ENCODE assay signal across 2 cellular contexts in the genomic region with DNA sequence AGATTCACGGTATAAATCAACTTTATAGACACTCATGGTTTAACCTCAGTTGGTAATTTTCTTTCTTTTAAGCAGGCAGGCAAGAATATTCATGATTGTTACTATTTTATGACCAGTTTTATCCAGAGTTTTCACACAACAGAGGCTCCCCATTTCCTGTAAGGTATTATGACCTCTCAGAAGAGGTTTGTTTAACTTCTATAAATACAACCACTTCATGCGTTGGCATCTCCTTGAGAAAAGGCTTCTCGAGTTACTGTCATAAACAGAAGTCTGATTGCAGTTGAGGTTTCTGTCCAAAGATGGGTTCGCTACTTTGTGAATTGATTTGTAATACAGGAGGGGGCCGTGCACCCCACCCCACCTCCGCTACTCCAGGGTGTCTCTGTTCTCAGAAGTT.
TF ChIP-seq lines count a peak whose summit lies in the region.

No MANE protein-coding gene starts in this region.

TF ChIP-seq in HEK293, 187 proteins besides CTCF, POLR2A, EP300 and RAD21:
- no peak for TF ChIP-seq ZNF48 (tag by site-specific recombination; IDR thresholded peaks at IDR 0.05)
- TF ChIP-seq BCL11B (tag by site-specific recombination; IDR thresholded peaks at IDR 0.05; ENCODE audit: low read depth): no peak
- TF ChIP-seq, protein P1, sequence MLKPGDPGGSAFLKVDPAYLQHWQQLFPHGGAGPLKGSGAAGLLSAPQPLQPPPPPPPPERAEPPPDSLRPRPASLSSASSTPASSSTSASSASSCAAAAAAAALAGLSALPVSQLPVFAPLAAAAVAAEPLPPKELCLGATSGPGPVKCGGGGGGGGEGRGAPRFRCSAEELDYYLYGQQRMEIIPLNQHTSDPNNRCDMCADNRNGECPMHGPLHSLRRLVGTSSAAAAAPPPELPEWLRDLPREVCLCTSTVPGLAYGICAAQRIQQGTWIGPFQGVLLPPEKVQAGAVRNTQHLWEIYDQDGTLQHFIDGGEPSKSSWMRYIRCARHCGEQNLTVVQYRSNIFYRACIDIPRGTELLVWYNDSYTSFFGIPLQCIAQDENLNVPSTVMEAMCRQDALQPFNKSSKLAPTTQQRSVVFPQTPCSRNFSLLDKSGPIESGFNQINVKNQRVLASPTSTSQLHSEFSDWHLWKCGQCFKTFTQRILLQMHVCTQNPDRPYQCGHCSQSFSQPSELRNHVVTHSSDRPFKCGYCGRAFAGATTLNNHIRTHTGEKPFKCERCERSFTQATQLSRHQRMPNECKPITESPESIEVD (tag by site-specific recombination; IDR thresholded peaks at IDR 0.05): peak; percentile 43; the same call in 1 of the 2 replicates
- no peak for TF ChIP-seq ZNF555 (tag by site-specific recombination; conservative IDR thresholded peaks at IDR 0.05)
- no peak for TF ChIP-seq ZNF701 (tag by site-specific recombination; IDR thresholded peaks at IDR 0.05)
- TF ChIP-seq YY2 (tag by site-specific recombination; IDR thresholded peaks at IDR 0.05): no peak
- TF ChIP-seq SETDB1 (IDR thresholded peaks at IDR 0.05; ENCODE audit: insufficient read length, low read length): no peak
- TF ChIP-seq, protein P2, sequence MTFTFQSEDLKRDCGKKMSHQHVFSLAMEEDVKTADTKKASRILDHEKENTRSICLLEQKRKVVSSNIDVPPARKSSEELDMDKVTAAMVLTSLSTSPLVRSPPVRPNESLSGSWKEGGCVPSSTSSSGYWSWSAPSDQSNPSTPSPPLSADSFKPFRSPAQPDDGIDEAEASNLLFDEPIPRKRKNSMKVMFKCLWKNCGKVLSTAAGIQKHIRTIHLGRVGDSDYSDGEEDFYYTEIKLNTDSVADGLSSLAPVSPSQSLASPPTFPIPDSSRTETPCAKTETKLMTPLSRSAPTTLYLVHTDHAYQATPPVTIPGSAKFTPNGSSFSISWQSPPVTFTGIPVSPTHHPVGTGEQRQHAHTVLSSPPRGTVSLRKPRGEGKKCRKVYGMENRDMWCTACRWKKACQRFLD (tag by site-specific recombination; IDR thresholded peaks at IDR 0.05): no peak
- TF ChIP-seq ZFP69B (tag by site-specific recombination; IDR thresholded peaks at IDR 0.05): no peak
- TF ChIP-seq ZNF510 (tag by site-specific recombination; IDR thresholded peaks at IDR 0.05; ENCODE audit: insufficient replicate concordance): no peak
- TF ChIP-seq, protein P3, sequence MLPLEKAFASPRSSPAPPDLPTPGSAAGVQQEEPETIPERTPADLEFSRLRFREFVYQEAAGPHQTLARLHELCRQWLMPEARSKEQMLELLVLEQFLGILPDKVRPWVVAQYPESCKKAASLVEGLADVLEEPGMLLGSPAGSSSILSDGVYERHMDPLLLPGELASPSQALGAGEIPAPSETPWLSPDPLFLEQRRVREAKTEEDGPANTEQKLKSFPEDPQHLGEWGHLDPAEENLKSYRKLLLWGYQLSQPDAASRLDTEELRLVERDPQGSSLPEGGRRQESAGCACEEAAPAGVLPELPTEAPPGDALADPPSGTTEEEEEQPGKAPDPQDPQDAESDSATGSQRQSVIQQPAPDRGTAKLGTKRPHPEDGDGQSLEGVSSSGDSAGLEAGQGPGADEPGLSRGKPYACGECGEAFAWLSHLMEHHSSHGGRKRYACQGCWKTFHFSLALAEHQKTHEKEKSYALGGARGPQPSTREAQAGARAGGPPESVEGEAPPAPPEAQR (tag by site-specific recombination; IDR thresholded peaks at IDR 0.05): no peak
- TF ChIP-seq HOXC10 (CRISPR knock-in tag; IDR thresholded peaks at IDR 0.05): no peak
- TF ChIP-seq ZBTB8A (tag by site-specific recombination; IDR thresholded peaks at IDR 0.05): no peak
- TF ChIP-seq FEZF1 (tag by site-specific recombination; IDR thresholded peaks at IDR 0.05): 0 out of 2 replicates have a peak, but pooled peaks have one; percentile 12
- TF ChIP-seq ZNF146 (tag by site-specific recombination; IDR thresholded peaks at IDR 0.05): no peak
- TF ChIP-seq ZNF239 (tag by site-specific recombination; IDR thresholded peaks at IDR 0.05): no peak
- TF ChIP-seq ZNF544 (tag by site-specific recombination; IDR thresholded peaks at IDR 0.05): no peak

TF ChIP-seq in endothelial cell of umbilical vein, 7 proteins besides CTCF, POLR2A, EP300 and RAD21:
- TF ChIP-seq, protein P4, sequence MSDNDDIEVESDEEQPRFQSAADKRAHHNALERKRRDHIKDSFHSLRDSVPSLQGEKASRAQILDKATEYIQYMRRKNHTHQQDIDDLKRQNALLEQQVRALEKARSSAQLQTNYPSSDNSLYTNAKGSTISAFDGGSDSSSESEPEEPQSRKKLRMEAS (IDR thresholded peaks at IDR 0.05; ENCODE audit: insufficient read depth, insufficient read length): no peak
- TF ChIP-seq FOS (IDR thresholded peaks at IDR 0.05; ENCODE audit: borderline replicate concordance, insufficient read depth, low read length) (no peak), JUN (IDR thresholded peaks at IDR 0.05; ENCODE audit: borderline replicate concordance, insufficient read depth, insufficient read length, low read depth) (no peak), POLR2AphosphoS5 (IDR thresholded peaks at IDR 0.05; ENCODE audit: insufficient read depth, low read depth, low read length) (no peak), GATA2 (IDR thresholded peaks at IDR 0.05; ENCODE audit: insufficient read depth, insufficient read length, low read depth, low read length) (no peak), MYC (IDR thresholded peaks at IDR 0.05; ENCODE audit: low read depth, low read length) (no peak), EZH2 (IDR thresholded peaks at IDR 0.05; ENCODE audit: borderline replicate concordance, low read depth, low read length, severe bottlenecking) (no peak)
